Comparison of ENCODE assay signal across 8 cellular contexts in the genomic region with DNA sequence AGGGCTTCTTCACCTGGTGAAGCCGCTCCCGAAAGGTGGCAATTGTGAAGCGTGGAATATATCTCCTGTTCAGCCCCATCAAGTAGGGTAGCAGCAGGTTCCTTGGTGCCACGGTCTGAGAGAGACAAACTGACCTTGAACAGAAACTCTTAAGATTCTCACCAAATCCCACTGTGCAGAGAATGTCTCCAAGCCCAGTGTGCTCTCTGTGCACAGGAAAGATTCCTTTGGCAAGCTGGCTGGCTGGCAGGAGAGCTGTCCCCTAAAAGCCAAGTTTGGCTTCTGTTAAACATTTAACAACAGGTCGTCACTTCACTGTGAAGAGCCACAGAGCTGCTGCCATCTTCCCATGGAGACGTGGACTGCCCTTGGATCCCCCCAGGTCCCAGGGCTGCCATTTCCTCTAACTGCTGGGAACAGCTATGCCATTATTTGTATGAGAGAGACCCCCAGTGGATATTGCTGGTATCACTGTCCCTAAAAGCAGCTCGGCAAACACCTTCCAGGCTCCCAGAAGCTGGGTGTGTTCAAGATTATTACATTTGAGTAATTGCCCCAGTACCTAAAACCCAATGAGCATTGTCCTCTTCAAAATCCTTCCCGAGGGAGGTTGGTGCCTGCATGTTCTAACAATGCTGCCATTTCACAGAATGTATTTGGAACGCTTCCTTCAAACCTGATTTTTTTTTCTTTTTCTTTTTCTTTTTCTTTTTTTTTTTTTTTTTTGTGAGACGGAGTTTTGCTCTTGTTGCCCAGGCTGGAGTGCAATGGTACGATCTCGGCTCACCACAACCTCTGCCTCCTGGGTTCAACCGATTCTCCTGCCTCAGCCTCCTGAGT.
DNase-seq lines count a peak whose midpoint lies in the region; ATAC-seq and TF ChIP-seq lines count a peak whose summit lies in the region.

No MANE protein-coding gene starts in this region.

- 64% methylated on average over 13 of the region's 13 CpGs for WGBS in esophagus muscularis mucosa

- peaks cover 11% of the 10 kb centered on the region for H3K36me3 Mint-ChIP-seq in activated CD8-positive, alpha-beta T cell treated with anti-CD3 and anti-CD28 coated beads, Interleukin-2, amount 10 ng/mL, durations not matched to agents 7 days and 5 days (ENCODE audit: low read depth)
- H3K36me3 Mint-ChIP-seq in naive B cell, result no peaks in the 10 kb centered on the region

- no peaks in the 10 kb centered on the region for H3K9me3 Mint-ChIP-seq in activated CD8-positive, alpha-beta T cell treated with anti-CD3 and anti-CD28 coated beads, Interleukin-2, amount 10 ng/mL, durations not matched to agents 7 days and 5 days (ENCODE audit: insufficient read depth)
- H3K9me3 Mint-ChIP-seq in naive B cell, result no peaks in the 10 kb centered on the region

- CTCF ChIA-PET in activated CD8-positive, alpha-beta T cell treated with anti-CD3 and anti-CD28 coated beads, Interleukin-2, amount 10 ng/mL, durations not matched to agents 7 days and 5 days (lab: Charles Lee), result interaction anchor here (0.6 to 13.7 kb wide), 65 partner anchors 9 to 691 kb away, joined by 3 to 215 read pairs (median 4); a partner anchor contains a TSS

- H3K9me3 ChIP-seq in esophagus muscularis mucosa, result no peaks in the 10 kb centered on the region
- no peaks in the 10 kb centered on the region for H3K9me3 ChIP-seq in vagina

- TF ChIP-seq CTCF in AG10803 (conservative IDR thresholded peaks at IDR 0.05; ENCODE audit: low read length) (peak; percentile 87), esophagus muscularis mucosa (IDR thresholded peaks at IDR 0.05) (peak; percentile 70 to 78 (median 74)), vagina (IDR thresholded peaks at IDR 0.05) (peak; percentile 69 to 85 (median 80))

- H3K27ac ChIP-seq in esophagus muscularis mucosa (replicated peaks in 1 of 4) (no peak overlapping the region), vagina (no peak overlapping the region)

- no peak for TF ChIP-seq POLR2A in esophagus muscularis mucosa (IDR thresholded peaks at IDR 0.05; ENCODE audit: low read depth)
- TF ChIP-seq POLR2A in vagina (IDR thresholded peaks at IDR 0.05), result no peak

- DNase-seq in AG10803 (ENCODE audit: low read depth), result peak; percentile 67
- DNase-seq in HK-2 (ENCODE audit: unreplicated experiment), result peak; percentile 48
- peak; percentile 55 for DNase-seq in NCI-H748 treated with DMSO at 0.1 percent for 48 hours (lab: John Stamatoyannopoulos, UW)
- peak; percentile 69 for DNase-seq in activated CD8-positive, alpha-beta T cell treated with anti-CD3 and anti-CD28 coated beads, Interleukin-2, amount 10 ng/mL, durations not matched to agents 7 days and 5 days
- DNase-seq in esophagus muscularis mucosa (ENCODE audit: extremely low spot score), result no peak
- peak; percentile 27 for DNase-seq in naive B cell
- DNase-seq in vagina (ENCODE audit: extremely low spot score in 2 of 2), result no peak

- no peak for TF ChIP-seq EP300 in esophagus muscularis mucosa (IDR thresholded peaks at IDR 0.05)

- H3K4me1 Mint-ChIP-seq in activated CD8-positive, alpha-beta T cell treated with anti-CD3 and anti-CD28 coated beads, Interleukin-2, amount 10 ng/mL, durations not matched to agents 7 days and 5 days (ENCODE audit: low read depth), result peaks cover 52% of the 10 kb centered on the region
- H3K4me1 Mint-ChIP-seq in naive B cell, result peaks cover 14 to 26% (median 20%) of the 10 kb centered on the region in 3 donors

- H3K27me3 ChIP-seq in esophagus muscularis mucosa, result no peaks in the 10 kb centered on the region
- H3K27me3 ChIP-seq in vagina, result no peaks in the 10 kb centered on the region

- peaks cover 25 to 38% (median 35%) of the 10 kb centered on the region in 4 donors for H3K4me1 ChIP-seq in esophagus muscularis mucosa
- peaks cover 46% of the 10 kb centered on the region for H3K4me1 ChIP-seq in vagina

- intact Hi-C loops in esophagus muscularis mucosa (cut with DNase I), result no loop called here
- intact Hi-C loops in vagina (cut with DNase I), result no loop called here

- H3K4me3 Mint-ChIP-seq in activated CD8-positive, alpha-beta T cell treated with anti-CD3 and anti-CD28 coated beads, Interleukin-2, amount 10 ng/mL, durations not matched to agents 7 days and 5 days, result no peak overlapping the region
- no peak overlapping the region for H3K4me3 Mint-ChIP-seq in naive B cell

- POLR2A ChIA-PET in activated CD8-positive, alpha-beta T cell treated with anti-CD3 and anti-CD28 coated beads, Interleukin-2, amount 10 ng/mL, durations not matched to agents 7 days and 5 days (lab: Charles Lee), result no interaction called here

- H3K27me3 Mint-ChIP-seq in activated CD8-positive, alpha-beta T cell treated with anti-CD3 and anti-CD28 coated beads, Interleukin-2, amount 10 ng/mL, durations not matched to agents 7 days and 5 days (ENCODE audit: low read depth), result no peaks in the 10 kb centered on the region
- H3K27me3 Mint-ChIP-seq in naive B cell, result no peaks in the 10 kb centered on the region

- H3K27ac Mint-ChIP-seq in activated CD8-positive, alpha-beta T cell treated with anti-CD3 and anti-CD28 coated beads, Interleukin-2, amount 10 ng/mL, durations not matched to agents 7 days and 5 days, result no peak overlapping the region
- no peak overlapping the region for H3K27ac Mint-ChIP-seq in naive B cell

- ATAC-seq in GM18520 (IDR thresholded peaks at IDR 0.05; ENCODE audit: unreplicated experiment) (peak; percentile 54), naive B cell (ENCODE audit: low read depth in 2 of 2) (peak; percentile 51 to 55)
- peak; percentile 71 for ATAC-seq in activated CD8-positive, alpha-beta T cell treated with anti-CD3 and anti-CD28 coated beads, Interleukin-2, amount 10 ng/mL, durations not matched to agents 7 days and 5 days

- H3K36me3 ChIP-seq in esophagus muscularis mucosa (no peaks in the 10 kb centered on the region), vagina (no peaks in the 10 kb centered on the region)

- H3K4me3 ChIP-seq in AG10803 (ENCODE audit: low read length) (no peak overlapping the region), esophagus muscularis mucosa (no peak overlapping the region), vagina (no peak overlapping the region)

Comparison
In these comparisons a context has a peak if more than half of its experiments do, and no peak if none do; other contexts are left out.
1. DNase-seq: peak in AG10803 (single experiment), HK-2 (single experiment), NCI-H748 treated with DMSO at 0.1 percent for 48 hours (single experiment), activated CD8-positive, alpha-beta T cell treated with anti-CD3 and anti-CD28 coated beads, Interleukin-2, amount 10 ng/mL, durations not matched to agents 7 days and 5 days (single experiment) and naive B cell (single experiment); none in esophagus muscularis mucosa (single experiment) and vagina (0 of 2).
2. Peak in every context shown above with its lines, with median percentiles within 50 percentile points of each other: CTCF ChIP-seq and ATAC-seq.